Comparison of ENCODE assay signal across 1 cellular context in genomic region chr1:160837558-160838205, GRCh38.
TF ChIP-seq lines count a peak whose summit lies in the region.

No MANE protein-coding gene starts in this region.

TF ChIP-seq in K562, 482 proteins besides CTCF, POLR2A, EP300 and RAD21 (continued from another document):
- peak; percentile 88 for TF ChIP-seq CTCFL (IDR thresholded peaks at IDR 0.05; ENCODE audit: borderline replicate concordance, insufficient read depth, low read depth, low read length, poor library complexity, severe bottlenecking)
- TF ChIP-seq NFIX (CRISPR knock-in tag; IDR thresholded peaks at IDR 0.05; ENCODE audit: low read depth), result no peak
- peak; percentile 78 for TF ChIP-seq MAX (CRISPR knock-in tag; IDR thresholded peaks at IDR 0.05)
- TF ChIP-seq CREB1 (IDR thresholded peaks at IDR 0.05), result no peak
- TF ChIP-seq CREB1 (CRISPR knock-in tag; IDR thresholded peaks at IDR 0.05), result peak; percentile 41; the same call in 1 of the 2 replicates
- peak; percentile 31; the same call in 1 of the 2 replicates for TF ChIP-seq HCFC1 (IDR thresholded peaks at IDR 0.05; ENCODE audit: low read depth, low read length)
- no peak for TF ChIP-seq SIRT6 (IDR thresholded peaks at IDR 0.05; ENCODE audit: low read depth, low read length)
- TF ChIP-seq GABPA (tag; conservative IDR thresholded peaks at IDR 0.05; ENCODE audit: low read depth), result peak; percentile 69
- TF ChIP-seq ELF1 (tag; IDR thresholded peaks at IDR 0.05), result peak; percentile 42; the same call in 1 of the 2 replicates
- peak; percentile 37; the same call in 1 of the 2 replicates for TF ChIP-seq E2F5 (CRISPR knock-in tag; IDR thresholded peaks at IDR 0.05)
- peak; percentile 37; the same call in 1 of the 2 replicates for TF ChIP-seq MGA (IDR thresholded peaks at IDR 0.05)
- peak; percentile 21; the same call in 1 of the 2 replicates for TF ChIP-seq SPI1 (IDR thresholded peaks at IDR 0.05; ENCODE audit: borderline replicate concordance, low read depth, low read length)
- peak; percentile 74 for TF ChIP-seq FOSL1 (tag; conservative IDR thresholded peaks at IDR 0.05)
- peak in 1 of 2 experiments; percentile 60 for TF ChIP-seq E2F6 (IDR thresholded peaks at IDR 0.05; ENCODE audit: borderline replicate concordance in 1 of 2, extremely low read depth in 1 of 2, insufficient read depth in 1 of 2, insufficient read length in 1 of 2, low read depth in 1 of 2, low read length in 1 of 2, poor library complexity in 1 of 2, severe bottlenecking in 1 of 2)
- TF ChIP-seq ZBTB40 (IDR thresholded peaks at IDR 0.05), result peak; percentile 65
- no peak for TF ChIP-seq ZBTB40 (CRISPR knock-in tag; IDR thresholded peaks at IDR 0.05)
- no peak for TF ChIP-seq NR4A1 (CRISPR knock-in tag; IDR thresholded peaks at IDR 0.05)
- TF ChIP-seq NR4A1 (tag; IDR thresholded peaks at IDR 0.05), result no peak
- 0 out of 2 replicates have a peak, but pooled peaks have one; percentile 38 for TF ChIP-seq ETV1 (tag; conservative IDR thresholded peaks at IDR 0.05; ENCODE audit: low read depth)
- no peak for TF ChIP-seq STAG1 (CRISPR knock-in tag; IDR thresholded peaks at IDR 0.05; ENCODE audit: borderline replicate concordance)
